ENCODE assay signal across 24 cellular contexts in the genomic region with DNA sequence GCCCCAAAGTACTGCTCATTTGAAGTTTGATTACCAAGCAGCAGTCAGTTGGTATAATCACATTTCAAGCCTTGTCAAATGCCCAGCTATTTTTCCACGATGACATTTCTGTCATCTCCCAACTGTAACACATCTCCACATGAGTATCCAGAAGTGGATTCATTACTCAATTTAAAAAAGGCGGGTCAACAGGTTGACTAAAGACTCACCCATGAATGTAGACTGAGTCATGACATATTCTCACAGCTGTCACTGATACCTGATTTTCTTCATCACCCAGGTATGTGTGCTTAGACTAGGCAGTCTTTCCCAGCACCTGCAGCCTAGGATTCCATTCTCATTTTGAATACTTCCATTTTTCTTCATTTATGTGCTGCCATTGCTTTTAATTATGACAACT.
"Had no signal": no experiment of that assay in that cellular context is flagged by ENCODE, and none has a peak within 500 bp of the region (broad histone marks: within the 10 kb centered on the region; RNA-seq: fewer than 3 reads in every experiment).

No MANE protein-coding gene starts in this region.

- H2AFZ ChIP-seq: neural progenitor cell had no signal

- H3K4me1 ChIP-seq: right lobe of liver, suprapubic skin, transverse colon had no signal

- H3K9me3 ChIP-seq: esophagus squamous epithelium, mucosa of descending colon, right lobe of liver, suprapubic skin, transverse colon had no signal

- H3K9ac ChIP-seq: neural progenitor cell had no signal

- H3K27ac ChIP-seq: dorsolateral prefrontal cortex, esophagus squamous epithelium, neural progenitor cell, right lobe of liver, suprapubic skin, transverse colon had no signal

- H3K4me3 ChIP-seq: dorsolateral prefrontal cortex, esophagus squamous epithelium, lung, mucosa of descending colon, neural progenitor cell, right lobe of liver, suprapubic skin, transverse colon had no signal

- H3K4me2 ChIP-seq: neural progenitor cell had no signal

- H3K27me3 ChIP-seq: dorsolateral prefrontal cortex, neural progenitor cell, right lobe of liver, suprapubic skin, transverse colon had no signal

- H3K36me3 ChIP-seq: esophagus squamous epithelium, neural progenitor cell, right lobe of liver, suprapubic skin, transverse colon had no signal

- FAIRE-seq: colon, frontal cortex, small intestine had no signal

- ATAC-seq: left lobe of liver; mucosa of descending colon; naive thymus-derived CD4-positive, alpha-beta T cell; right lobe of liver; stimulated activated naive CD8-positive, alpha-beta T cell treated with anti-CD3 and anti-CD28 coated beads, Interleukin-15, amount 100 ng/mL, for 72 hours had no signal

- DNase-seq: dorsolateral prefrontal cortex; effector CD4-positive, alpha-beta T cell; esophagus squamous epithelium; hypothalamus; immature natural killer cell; islet precursor cell; mesenchymal stem cell; mucosa of descending colon; naive thymus-derived CD4-positive, alpha-beta T cell; posterior cingulate gyrus; right lobe of liver; small intestine; stimulated activated CD4-positive, alpha-beta T cell treated with anti-CD3 and anti-CD28 coated beads, Interleukin-15, amount 100 ng/mL, for 24 hours; stimulated activated CD4-positive, alpha-beta T cell treated with anti-CD3 and anti-CD28 coated beads, Interleukin-2, amount 100 ng/mL, for 48 hours; stimulated activated CD8-positive, alpha-beta memory T cell treated with anti-CD3 and anti-CD28 coated beads, Interleukin-4, amount 100 ng/mL, for 48 hours; stimulated activated naive CD4-positive, alpha-beta T cell; stimulated activated naive CD8-positive, alpha-beta T cell treated with anti-CD3 and anti-CD28 coated beads, Interleukin-15, amount 100 ng/mL, for 72 hours; transverse colon had no signal
